Comparison of ENCODE assay signal across 2 cellular contexts in genomic region chr19:34504809-34505291, GRCh38.
TF ChIP-seq lines count a peak whose summit lies in the region.

No MANE protein-coding gene starts in this region.

TF ChIP-seq in SK-N-SH, 30 proteins besides CTCF, POLR2A, EP300 and RAD21 (continued from another document):
- TF ChIP-seq REST (IDR thresholded peaks at IDR 0.05; ENCODE audit: low read depth, low read length) = no peak
- TF ChIP-seq ELF1 (IDR thresholded peaks at IDR 0.05) = no peak
- no peak for TF ChIP-seq FOXM1 (IDR thresholded peaks at IDR 0.05; ENCODE audit: low read depth)
- no peak for TF ChIP-seq SIN3A (IDR thresholded peaks at IDR 0.05; ENCODE audit: borderline replicate concordance, low read depth, low read length)
- no peak for TF ChIP-seq GATA2 (CRISPR knock-in tag; IDR thresholded peaks at IDR 0.05)
- no peak for TF ChIP-seq EZH2phosphoT487 (IDR thresholded peaks at IDR 0.05; ENCODE audit: borderline replicate concordance, low read depth)
- TF ChIP-seq FOXJ3 (CRISPR knock-in tag; IDR thresholded peaks at IDR 0.05) = no peak
- TF ChIP-seq RFX5 (IDR thresholded peaks at IDR 0.05; ENCODE audit: low read length) = no peak
- no peak for TF ChIP-seq ZBTB33 (IDR thresholded peaks at IDR 0.05; ENCODE audit: borderline replicate concordance, low read depth)
- TF ChIP-seq TAF1 (IDR thresholded peaks at IDR 0.05; ENCODE audit: borderline replicate concordance, low read depth, low read length) = no peak
- no peak for TF ChIP-seq YY1 (IDR thresholded peaks at IDR 0.05; ENCODE audit: low read depth)
- TF ChIP-seq USF1 (IDR thresholded peaks at IDR 0.05; ENCODE audit: borderline replicate concordance, low read depth) = no peak
- TF ChIP-seq PBX3 (IDR thresholded peaks at IDR 0.05) = no peak

TF ChIP-seq in SK-N-SH treated with all-trans-retinoic acid at 6 μM for 48 hours, 23 proteins besides CTCF, POLR2A, EP300 and RAD21 (continued from another document):
- no peak for TF ChIP-seq PATZ1 (CRISPR knock-in tag; IDR thresholded peaks at IDR 0.05; ENCODE audit: borderline replicate concordance)
- TF ChIP-seq OSR1 (CRISPR knock-in tag; IDR thresholded peaks at IDR 0.05) = no peak
- no peak for TF ChIP-seq POU6F1 (CRISPR knock-in tag; IDR thresholded peaks at IDR 0.05; ENCODE audit: borderline replicate concordance, low read depth)
- TF ChIP-seq ZNF565 (CRISPR knock-in tag; conservative IDR thresholded peaks at IDR 0.05; ENCODE audit: low read depth) = no peak
- no peak for TF ChIP-seq ZNF8 (CRISPR knock-in tag; IDR thresholded peaks at IDR 0.05)
- TF ChIP-seq PPARA (CRISPR knock-in tag; IDR thresholded peaks at IDR 0.05; ENCODE audit: borderline replicate concordance) = no peak
